1 cellular context compared by ENCODE assay signal in the genomic region with DNA sequence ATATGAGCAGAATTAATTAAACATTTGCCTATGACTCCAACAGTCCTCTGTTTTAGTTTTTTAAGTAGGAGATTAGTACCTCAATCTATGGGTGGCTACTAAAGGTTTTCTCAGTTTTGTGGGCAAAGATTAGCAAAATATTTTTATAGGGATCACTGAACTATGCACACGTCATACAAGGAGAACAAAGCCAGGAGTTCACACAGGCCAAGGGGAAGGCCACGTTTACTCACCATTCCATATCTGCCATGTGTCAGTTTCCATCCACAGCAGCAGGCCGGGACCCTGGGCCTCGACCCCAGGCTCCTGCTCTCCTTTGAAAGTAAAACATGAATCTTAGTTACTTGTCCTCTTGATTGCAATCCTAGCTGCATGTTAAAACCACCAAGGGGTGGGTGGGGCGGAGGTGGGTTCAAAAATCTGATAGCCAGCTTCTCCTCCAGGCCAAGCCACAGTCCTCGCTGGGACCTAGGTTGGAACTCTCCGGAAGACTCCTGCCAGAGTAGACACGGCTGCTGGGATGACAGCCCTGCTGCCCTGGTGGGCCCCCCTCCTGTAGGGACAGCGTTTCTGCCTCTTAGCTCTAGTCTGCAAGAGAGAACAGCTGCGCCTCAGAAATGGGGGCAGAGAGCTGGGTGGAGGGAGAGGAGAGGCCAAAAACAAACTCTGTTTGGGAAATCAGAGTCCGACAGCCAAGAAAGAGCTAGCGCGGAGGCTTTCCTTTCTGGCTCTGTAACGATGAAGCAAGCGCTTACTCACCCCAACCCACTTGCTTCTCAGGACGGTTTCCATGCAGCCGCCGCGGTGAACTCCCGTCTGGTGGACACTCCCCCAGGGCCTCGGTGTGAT.
TF ChIP-seq lines count a peak whose summit lies in the region.

No MANE protein-coding gene starts in this region.

TF ChIP-seq in GM23338, 12 proteins besides CTCF, POLR2A, EP300 and RAD21 (continued from another document):
- TF ChIP-seq, protein P1, sequence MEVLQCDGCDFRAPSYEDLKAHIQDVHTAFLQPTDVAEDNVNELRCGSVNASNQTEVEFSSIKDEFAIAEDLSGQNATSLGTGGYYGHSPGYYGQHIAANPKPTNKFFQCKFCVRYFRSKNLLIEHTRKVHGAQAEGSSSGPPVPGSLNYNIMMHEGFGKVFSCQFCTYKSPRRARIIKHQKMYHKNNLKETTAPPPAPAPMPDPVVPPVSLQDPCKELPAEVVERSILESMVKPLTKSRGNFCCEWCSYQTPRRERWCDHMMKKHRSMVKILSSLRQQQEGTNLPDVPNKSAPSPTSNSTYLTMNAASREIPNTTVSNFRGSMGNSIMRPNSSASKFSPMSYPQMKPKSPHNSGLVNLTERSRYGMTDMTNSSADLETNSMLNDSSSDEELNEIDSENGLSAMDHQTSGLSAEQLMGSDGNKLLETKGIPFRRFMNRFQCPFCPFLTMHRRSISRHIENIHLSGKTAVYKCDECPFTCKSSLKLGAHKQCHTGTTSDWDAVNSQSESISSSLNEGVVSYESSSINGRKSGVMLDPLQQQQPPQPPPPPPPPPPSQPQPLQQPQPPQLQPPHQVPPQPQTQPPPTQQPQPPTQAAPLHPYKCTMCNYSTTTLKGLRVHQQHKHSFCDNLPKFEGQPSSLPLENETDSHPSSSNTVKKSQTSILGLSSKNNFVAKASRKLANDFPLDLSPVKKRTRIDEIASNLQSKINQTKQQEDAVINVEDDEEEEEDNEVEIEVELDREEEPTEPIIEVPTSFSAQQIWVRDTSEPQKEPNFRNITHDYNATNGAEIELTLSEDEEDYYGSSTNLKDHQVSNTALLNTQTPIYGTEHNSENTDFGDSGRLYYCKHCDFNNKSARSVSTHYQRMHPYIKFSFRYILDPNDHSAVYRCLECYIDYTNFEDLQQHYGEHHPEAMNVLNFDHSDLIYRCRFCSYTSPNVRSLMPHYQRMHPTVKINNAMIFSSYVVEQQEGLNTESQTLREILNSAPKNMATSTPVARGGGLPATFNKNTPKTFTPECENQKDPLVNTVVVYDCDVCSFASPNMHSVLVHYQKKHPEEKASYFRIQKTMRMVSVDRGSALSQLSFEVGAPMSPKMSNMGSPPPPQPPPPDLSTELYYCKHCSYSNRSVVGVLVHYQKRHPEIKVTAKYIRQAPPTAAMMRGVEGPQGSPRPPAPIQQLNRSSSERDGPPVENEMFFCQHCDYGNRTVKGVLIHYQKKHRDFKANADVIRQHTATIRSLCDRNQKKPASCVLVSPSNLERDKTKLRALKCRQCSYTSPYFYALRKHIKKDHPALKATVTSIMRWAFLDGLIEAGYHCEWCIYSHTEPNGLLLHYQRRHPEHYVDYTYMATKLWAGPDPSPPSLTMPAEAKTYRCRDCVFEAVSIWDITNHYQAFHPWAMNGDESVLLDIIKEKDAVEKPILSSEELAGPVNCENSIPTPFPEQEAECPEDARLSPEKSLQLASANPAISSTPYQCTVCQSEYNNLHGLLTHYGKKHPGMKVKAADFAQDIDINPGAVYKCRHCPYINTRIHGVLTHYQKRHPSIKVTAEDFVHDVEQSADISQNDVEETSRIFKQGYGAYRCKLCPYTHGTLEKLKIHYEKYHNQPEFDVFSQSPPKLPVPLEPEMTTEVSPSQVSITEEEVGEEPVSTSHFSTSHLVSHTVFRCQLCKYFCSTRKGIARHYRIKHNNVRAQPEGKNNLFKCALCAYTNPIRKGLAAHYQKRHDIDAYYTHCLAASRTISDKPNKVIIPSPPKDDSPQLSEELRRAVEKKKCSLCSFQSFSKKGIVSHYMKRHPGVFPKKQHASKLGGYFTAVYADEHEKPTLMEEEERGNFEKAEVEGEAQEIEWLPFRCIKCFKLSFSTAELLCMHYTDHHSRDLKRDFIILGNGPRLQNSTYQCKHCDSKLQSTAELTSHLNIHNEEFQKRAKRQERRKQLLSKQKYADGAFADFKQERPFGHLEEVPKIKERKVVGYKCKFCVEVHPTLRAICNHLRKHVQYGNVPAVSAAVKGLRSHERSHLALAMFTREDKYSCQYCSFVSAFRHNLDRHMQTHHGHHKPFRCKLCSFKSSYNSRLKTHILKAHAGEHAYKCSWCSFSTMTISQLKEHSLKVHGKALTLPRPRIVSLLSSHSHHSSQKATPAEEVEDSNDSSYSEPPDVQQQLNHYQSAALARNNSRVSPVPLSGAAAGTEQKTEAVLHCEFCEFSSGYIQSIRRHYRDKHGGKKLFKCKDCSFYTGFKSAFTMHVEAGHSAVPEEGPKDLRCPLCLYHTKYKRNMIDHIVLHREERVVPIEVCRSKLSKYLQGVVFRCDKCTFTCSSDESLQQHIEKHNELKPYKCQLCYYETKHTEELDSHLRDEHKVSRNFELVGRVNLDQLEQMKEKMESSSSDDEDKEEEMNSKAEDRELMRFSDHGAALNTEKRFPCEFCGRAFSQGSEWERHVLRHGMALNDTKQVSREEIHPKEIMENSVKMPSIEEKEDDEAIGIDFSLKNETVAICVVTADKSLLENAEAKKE (CRISPR knock-in tag; IDR thresholded peaks at IDR 0.05): no peak
- no peak for TF ChIP-seq EZH2 (IDR thresholded peaks at IDR 0.05; ENCODE audit: low read depth, unreplicated experiment)
- TF ChIP-seq, protein P2, sequence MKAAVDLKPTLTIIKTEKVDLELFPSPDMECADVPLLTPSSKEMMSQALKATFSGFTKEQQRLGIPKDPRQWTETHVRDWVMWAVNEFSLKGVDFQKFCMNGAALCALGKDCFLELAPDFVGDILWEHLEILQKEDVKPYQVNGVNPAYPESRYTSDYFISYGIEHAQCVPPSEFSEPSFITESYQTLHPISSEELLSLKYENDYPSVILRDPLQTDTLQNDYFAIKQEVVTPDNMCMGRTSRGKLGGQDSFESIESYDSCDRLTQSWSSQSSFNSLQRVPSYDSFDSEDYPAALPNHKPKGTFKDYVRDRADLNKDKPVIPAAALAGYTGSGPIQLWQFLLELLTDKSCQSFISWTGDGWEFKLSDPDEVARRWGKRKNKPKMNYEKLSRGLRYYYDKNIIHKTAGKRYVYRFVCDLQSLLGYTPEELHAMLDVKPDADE (IDR thresholded peaks at IDR 0.05): no peak
- TF ChIP-seq ZNF331 (CRISPR knock-in tag; IDR thresholded peaks at IDR 0.05; ENCODE audit: low read depth): no peak
- TF ChIP-seq JUNB (IDR thresholded peaks at IDR 0.05; ENCODE audit: unreplicated experiment): no peak
- TF ChIP-seq, protein P3, sequence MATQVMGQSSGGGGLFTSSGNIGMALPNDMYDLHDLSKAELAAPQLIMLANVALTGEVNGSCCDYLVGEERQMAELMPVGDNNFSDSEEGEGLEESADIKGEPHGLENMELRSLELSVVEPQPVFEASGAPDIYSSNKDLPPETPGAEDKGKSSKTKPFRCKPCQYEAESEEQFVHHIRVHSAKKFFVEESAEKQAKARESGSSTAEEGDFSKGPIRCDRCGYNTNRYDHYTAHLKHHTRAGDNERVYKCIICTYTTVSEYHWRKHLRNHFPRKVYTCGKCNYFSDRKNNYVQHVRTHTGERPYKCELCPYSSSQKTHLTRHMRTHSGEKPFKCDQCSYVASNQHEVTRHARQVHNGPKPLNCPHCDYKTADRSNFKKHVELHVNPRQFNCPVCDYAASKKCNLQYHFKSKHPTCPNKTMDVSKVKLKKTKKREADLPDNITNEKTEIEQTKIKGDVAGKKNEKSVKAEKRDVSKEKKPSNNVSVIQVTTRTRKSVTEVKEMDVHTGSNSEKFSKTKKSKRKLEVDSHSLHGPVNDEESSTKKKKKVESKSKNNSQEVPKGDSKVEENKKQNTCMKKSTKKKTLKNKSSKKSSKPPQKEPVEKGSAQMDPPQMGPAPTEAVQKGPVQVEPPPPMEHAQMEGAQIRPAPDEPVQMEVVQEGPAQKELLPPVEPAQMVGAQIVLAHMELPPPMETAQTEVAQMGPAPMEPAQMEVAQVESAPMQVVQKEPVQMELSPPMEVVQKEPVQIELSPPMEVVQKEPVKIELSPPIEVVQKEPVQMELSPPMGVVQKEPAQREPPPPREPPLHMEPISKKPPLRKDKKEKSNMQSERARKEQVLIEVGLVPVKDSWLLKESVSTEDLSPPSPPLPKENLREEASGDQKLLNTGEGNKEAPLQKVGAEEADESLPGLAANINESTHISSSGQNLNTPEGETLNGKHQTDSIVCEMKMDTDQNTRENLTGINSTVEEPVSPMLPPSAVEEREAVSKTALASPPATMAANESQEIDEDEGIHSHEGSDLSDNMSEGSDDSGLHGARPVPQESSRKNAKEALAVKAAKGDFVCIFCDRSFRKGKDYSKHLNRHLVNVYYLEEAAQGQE (IDR thresholded peaks at IDR 0.05; ENCODE audit: unreplicated experiment): no peak
- no peak for TF ChIP-seq POLR2AphosphoS5 (IDR thresholded peaks at IDR 0.05; ENCODE audit: low read depth)
- no peak for TF ChIP-seq NANOG (IDR thresholded peaks at IDR 0.05; ENCODE audit: borderline replicate concordance)
